37 cellular contexts compared by ENCODE assay signal in the genomic region with DNA sequence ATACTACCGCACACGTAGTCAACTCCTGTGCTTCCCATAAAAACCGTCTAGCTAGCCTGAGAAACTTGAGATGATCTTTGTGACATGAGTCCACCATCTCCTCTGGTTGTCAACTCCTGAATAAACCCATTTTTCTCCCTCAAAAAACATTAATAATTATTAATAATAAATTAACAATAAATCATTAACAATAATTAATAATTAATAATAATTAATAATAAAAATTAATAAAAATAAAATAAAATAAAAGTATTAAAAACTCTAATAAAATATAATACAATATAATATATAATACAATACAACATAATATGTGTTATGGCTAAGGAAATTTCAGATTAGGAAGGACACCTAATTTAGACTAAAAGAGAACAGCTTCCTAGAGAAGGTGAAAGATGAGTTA. TPM values are rescaled to one million over a fixed set of nuclear protein-coding genes. Genes with fewer than 3 reads are reported as not detected.
"Had no signal": no experiment of that assay in that cellular context is flagged by ENCODE, and none has a peak within 500 bp of the region (broad histone marks: within the 10 kb centered on the region; RNA-seq: fewer than 3 reads in every experiment).

No MANE protein-coding gene starts in this region.

- H3K27ac ChIP-seq: PC-9, SJSA1 had no signal

- H3K4me3 ChIP-seq: PC-9, SJSA1 had no signal

- FAIRE-seq: bronchial epithelial cell had no signal

- ATAC-seq: activated naive CD8-positive, alpha-beta T cell treated with anti-CD3 and anti-CD28 coated beads, Interleukin-2, amount 50 U/mL, for 24 hours; activated T-cell treated with anti-CD3 and anti-CD28 coated beads, Interleukin-2, amount 50 U/mL, for 4 hours had no signal

- H3K9ac ChIP-seq: SK-N-SH had no signal

- H3K4me1 Mint-ChIP-seq: activated B cell treated with CpG ODN at 0.5 μM for 24 hours; activated naive CD8-positive, alpha-beta T cell treated with anti-CD3 and anti-CD28 coated beads, Interleukin-2, amount 50 U/mL, for 24 hours; brain had no signal

- H3K9me3 Mint-ChIP-seq: activated B cell treated with CpG ODN at 0.5 μM for 24 hours; activated T-helper 1 cell treated with anti-CD3 and anti-CD28 coated beads, Interleukin-12 subunit alpha, Interleukin-12 subunit beta, Interleukin-2, Interleukin-4 antibody, amounts not matched to agents 30 ng/mL and 10 ng/mL and 1 ng/mL, durations not matched to agents 14 hours and 24 hours and 36 hours; T-helper 1 cell treated with Interleukin-12 subunit alpha and Interleukin-12 subunit beta and Interleukin-4 antibody, amounts not matched to agents 30 μg/mL and 1 μg/mL, for 36 hours; T-helper 2 cell treated with Interferon-gamma antibody and Interleukin-4, amounts not matched to agents 5 μg/mL and 100 μg/mL, for 36 hours had no signal

- H3K9me3 ChIP-seq: SJSA1, SK-N-SH had no signal

- H3K4me2 ChIP-seq: PC-9, SK-N-SH had no signal

- H3K36me3 ChIP-seq: SJSA1 had no signal

- H3K27me3 Mint-ChIP-seq: activated B cell treated with CpG ODN at 0.5 μM for 24 hours; activated CD4-positive, alpha-beta memory T cell treated with anti-CD3 and anti-CD28 coated beads for 36 hours; activated naive CD8-positive, alpha-beta T cell; activated naive CD8-positive, alpha-beta T cell treated with anti-CD3 and anti-CD28 coated beads, Interleukin-2, amount 50 U/mL, for 24 hours; brain had no signal

- H3K4me1 ChIP-seq: SJSA1 had no signal

- H3K4me3 Mint-ChIP-seq: activated B cell treated with CpG ODN at 0.5 μM for 24 hours; activated CD4-positive, alpha-beta memory T cell treated with anti-CD3 and anti-CD28 coated beads for 36 hours; activated naive CD4-positive, alpha-beta T cell treated with anti-CD3 and anti-CD28 coated beads for 36 hours; activated naive CD8-positive, alpha-beta T cell; activated naive CD8-positive, alpha-beta T cell treated with anti-CD3 and anti-CD28 coated beads, Interleukin-2, amount 50 U/mL, for 24 hours; activated T-cell treated with anti-CD3 and anti-CD28 coated beads, Interleukin-2, amount 50 U/mL, for 4 hours; activated T-helper 1 cell treated with anti-CD3 and anti-CD28 coated beads, Interleukin-12 subunit alpha, Interleukin-12 subunit beta, Interleukin-2, Interleukin-4 antibody, amounts not matched to agents 30 ng/mL and 10 ng/mL and 1 ng/mL, durations not matched to agents 14 hours and 24 hours and 36 hours; brain; T-helper 1 cell treated with Interleukin-12 subunit alpha and Interleukin-12 subunit beta and Interleukin-4 antibody, amounts not matched to agents 30 μg/mL and 1 μg/mL, for 36 hours; T-helper 2 cell treated with Interferon-gamma antibody and Interleukin-4, amounts not matched to agents 5 μg/mL and 100 μg/mL, for 36 hours had no signal

- H2AFZ ChIP-seq: PC-9 had no signal

- H3K36me3 Mint-ChIP-seq: activated naive CD8-positive, alpha-beta T cell; brain had no signal

- H3K27ac Mint-ChIP-seq: activated B cell treated with CpG ODN at 0.5 μM for 24 hours; activated CD4-positive, alpha-beta memory T cell treated with anti-CD3 and anti-CD28 coated beads for 36 hours; activated naive CD4-positive, alpha-beta T cell treated with anti-CD3 and anti-CD28 coated beads for 36 hours; activated naive CD8-positive, alpha-beta T cell; activated naive CD8-positive, alpha-beta T cell treated with anti-CD3 and anti-CD28 coated beads, Interleukin-2, amount 50 U/mL, for 24 hours; activated T-helper 1 cell treated with anti-CD3 and anti-CD28 coated beads, Interleukin-12 subunit alpha, Interleukin-12 subunit beta, Interleukin-2, Interleukin-4 antibody, amounts not matched to agents 30 ng/mL and 10 ng/mL and 1 ng/mL, durations not matched to agents 14 hours and 24 hours and 36 hours; brain; T-helper 1 cell treated with Interleukin-12 subunit alpha and Interleukin-12 subunit beta and Interleukin-4 antibody, amounts not matched to agents 30 μg/mL and 1 μg/mL, for 36 hours; T-helper 2 cell treated with Interferon-gamma antibody and Interleukin-4, amounts not matched to agents 5 μg/mL and 100 μg/mL, for 36 hours had no signal

- DNase-seq: activated B cell treated with CpG ODN at 0.5 μM for 24 hours; activated CD4-positive, alpha-beta memory T cell treated with anti-CD3 and anti-CD28 coated beads for 36 hours; activated CD4-positive, alpha-beta T cell treated with anti-CD3 and anti-CD28 coated beads for 4 hours; activated CD4-positive, alpha-beta T cell treated with anti-CD3 and anti-CD28 coated beads, Interleukin-2, amount 50 U/mL, for 1 hour; activated CD4-positive, CD25-positive, alpha-beta regulatory T cell treated with anti-CD3 and anti-CD28 coated beads, Interleukin-2, amount 50 U/mL, for 72 hours; activated CD8-positive, alpha-beta memory T cell treated with anti-CD3 and anti-CD28 coated beads, Interleukin-2, amount 50 U/mL, for 4 hours; activated gamma-delta T cell treated with Interleukin-2 at 50 U/mL for 16 hours; activated naive CD4-positive, alpha-beta T cell treated with anti-CD3 and anti-CD28 coated beads for 36 hours; activated naive CD8-positive, alpha-beta T cell treated with anti-CD3 and anti-CD28 coated beads, Interleukin-2, amount 50 U/mL, for 24 hours; activated T-cell treated with anti-CD3 and anti-CD28 coated beads for 4 hours; activated T-cell treated with anti-CD3 and anti-CD28 coated beads, Interleukin-2, amount 50 U/mL, for 4 hours; anterior cingulate cortex; caudate nucleus; cerebellar nuclear complex; Karpas-422; MV-4-11; NCI-H1092; NCI-H1436 treated with DMSO at 0.1 percent for 48 hours; NCI-H1694 treated with DMSO at 0.1 percent for 48 hours; NCI-H2029; NCI-H345; NCI-H510A; NCI-H748 treated with DMSO at 0.1 percent for 48 hours; NK-92 treated with Interleukin-12 subunit alpha and Interleukin-12 subunit beta, amount 100 ng/mL, for 24 hours; PC-9; SHP77 treated with DMSO at 0.1 percent for 48 hours; SK-N-SH had no signal

- H3K27me3 ChIP-seq: SJSA1 had no signal

RNA-seq across cellular contexts. Expression of gene TMPRSS11E, which starts 20.7 kb away (rescaled TPM):
- total RNA-seq: activated B cell treated with CpG ODN at 0.5 μM for 24 hours; activated CD4-positive, alpha-beta memory T cell treated with anti-CD3 and anti-CD28 coated beads for 36 hours; activated naive CD4-positive, alpha-beta T cell treated with anti-CD3 and anti-CD28 coated beads for 36 hours; activated T-cell treated with anti-CD3 and anti-CD28 coated beads, Interleukin-2, amount 50 U/mL, for 4 hours; activated T-helper 1 cell treated with anti-CD3 and anti-CD28 coated beads, Interleukin-12 subunit alpha, Interleukin-12 subunit beta, Interleukin-2, Interleukin-4 antibody, amounts not matched to agents 30 ng/mL and 10 ng/mL and 1 ng/mL, durations not matched to agents 14 hours and 24 hours and 36 hours; MCF 10A; OCI-LY7; PC-9; RPMI7951; SJSA1 had no signal
- polyA plus RNA-seq: SK-N-SH had no signal
